33 cellular contexts compared by ENCODE assay signal in the genomic region with DNA sequence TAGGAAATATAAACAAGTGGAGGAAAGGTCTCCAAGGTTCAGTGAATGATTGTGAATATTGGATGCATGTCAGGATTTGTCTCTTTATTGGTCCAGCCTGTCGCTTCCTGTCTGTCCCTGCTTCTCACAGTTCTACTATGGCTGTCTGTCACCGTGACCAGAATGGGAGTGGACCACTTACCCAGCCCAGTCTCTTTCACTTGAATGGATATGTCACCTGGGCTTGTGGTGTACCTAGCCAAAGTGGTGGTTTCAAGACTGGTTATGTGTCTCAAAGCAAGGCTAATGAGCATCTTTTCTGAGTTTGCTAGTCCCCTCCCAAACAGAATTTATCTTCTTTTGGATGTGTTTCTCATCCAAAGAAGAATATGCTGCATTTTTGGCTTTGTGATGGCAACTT.
"Had no signal": no experiment of that assay in that cellular context is flagged by ENCODE, and none has a peak within 500 bp of the region (broad histone marks: within the 10 kb centered on the region; RNA-seq: fewer than 3 reads in every experiment).

No MANE protein-coding gene starts in this region.

- H3K27ac Mint-ChIP-seq: activated B cell treated with CpG ODN at 0.5 μM for 24 hours; activated CD4-positive, alpha-beta memory T cell treated with anti-CD3 and anti-CD28 coated beads for 36 hours; activated CD4-positive, alpha-beta T cell treated with anti-CD3 and anti-CD28 coated beads for 36 hours; activated CD4-positive, alpha-beta T cell treated with anti-CD3 and anti-CD28 coated beads, Interleukin-2, amount 10 ng/mL, durations not matched to agents 24 days and 14 days; activated CD8-positive, alpha-beta memory T cell treated with anti-CD3 and anti-CD28 coated beads, Interleukin-2, amount 10 ng/mL, durations not matched to agents 7 days and 5 days; activated CD8-positive, alpha-beta T cell treated with anti-CD3 and anti-CD28 coated beads, Interleukin-2, amount 10 ng/mL, durations not matched to agents 7 days and 5 days; activated naive CD4-positive, alpha-beta T cell treated with anti-CD3 and anti-CD28 coated beads for 36 hours; activated naive CD4-positive, alpha-beta T cell treated with anti-CD3 and anti-CD28 coated beads, Interleukin-2, amount 50 U/mL, for 24 hours; activated naive CD8-positive, alpha-beta T cell treated with anti-CD3 and anti-CD28 coated beads for 36 hours; activated naive CD8-positive, alpha-beta T cell treated with anti-CD3 and anti-CD28 coated beads, Interleukin-2, amount 50 U/mL, for 24 hours; activated T-helper 1 cell treated with anti-CD3 and anti-CD28 coated beads, Interleukin-12 subunit alpha, Interleukin-12 subunit beta, Interleukin-2, Interleukin-4 antibody, amounts not matched to agents 30 ng/mL and 10 ng/mL and 1 ng/mL, durations not matched to agents 14 hours and 24 hours and 36 hours; activated T-helper 2 cell treated with anti-CD3 and anti-CD28 coated beads, Interferon-gamma antibody, Interleukin-2, Interleukin-4, amounts not matched to agents 10 μg/mL and 5 μg/mL and 100 μg/mL, durations not matched to agents 14 hours and 24 hours and 36 hours; brain had no signal

- H3K4me3 ChIP-seq: adrenal gland, breast epithelium, cardiac muscle cell, colonic mucosa, heart left ventricle had no signal

- H3K9me3 ChIP-seq: adrenal gland, breast epithelium, colonic mucosa, heart left ventricle had no signal

- H3K27ac ChIP-seq: adrenal gland, breast epithelium, cardiac muscle cell, colonic mucosa, epithelial cell of prostate, heart left ventricle had no signal

- H3K4me3 Mint-ChIP-seq: activated B cell treated with CpG ODN at 0.5 μM for 24 hours; activated CD4-positive, alpha-beta memory T cell treated with anti-CD3 and anti-CD28 coated beads for 36 hours; activated CD4-positive, alpha-beta T cell treated with anti-CD3 and anti-CD28 coated beads for 36 hours; activated CD4-positive, alpha-beta T cell treated with anti-CD3 and anti-CD28 coated beads, Interleukin-2, amount 10 ng/mL, durations not matched to agents 24 days and 14 days; activated CD8-positive, alpha-beta memory T cell treated with anti-CD3 and anti-CD28 coated beads, Interleukin-2, amount 10 ng/mL, durations not matched to agents 7 days and 5 days; activated CD8-positive, alpha-beta T cell treated with anti-CD3 and anti-CD28 coated beads, Interleukin-2, amount 10 ng/mL, durations not matched to agents 7 days and 5 days; activated naive CD4-positive, alpha-beta T cell treated with anti-CD3 and anti-CD28 coated beads for 36 hours; activated naive CD4-positive, alpha-beta T cell treated with anti-CD3 and anti-CD28 coated beads, Interleukin-2, amount 50 U/mL, for 24 hours; activated naive CD8-positive, alpha-beta T cell treated with anti-CD3 and anti-CD28 coated beads for 36 hours; activated naive CD8-positive, alpha-beta T cell treated with anti-CD3 and anti-CD28 coated beads, Interleukin-2, amount 50 U/mL, for 24 hours; activated T-helper 1 cell treated with anti-CD3 and anti-CD28 coated beads, Interleukin-12 subunit alpha, Interleukin-12 subunit beta, Interleukin-2, Interleukin-4 antibody, amounts not matched to agents 30 ng/mL and 10 ng/mL and 1 ng/mL, durations not matched to agents 14 hours and 24 hours and 36 hours; brain had no signal

- H3K4me1 ChIP-seq: breast epithelium, colonic mucosa had no signal

- FAIRE-seq: endometrium, endothelial cell of umbilical vein, frontal cortex had no signal

- H3K9me3 Mint-ChIP-seq: activated B cell treated with CpG ODN at 0.5 μM for 24 hours; activated CD4-positive, alpha-beta memory T cell treated with anti-CD3 and anti-CD28 coated beads for 36 hours; activated CD4-positive, alpha-beta T cell treated with anti-CD3 and anti-CD28 coated beads, Interleukin-2, amount 10 ng/mL, durations not matched to agents 24 days and 14 days; activated naive CD4-positive, alpha-beta T cell treated with anti-CD3 and anti-CD28 coated beads for 36 hours; activated naive CD4-positive, alpha-beta T cell treated with anti-CD3 and anti-CD28 coated beads, Interleukin-2, amount 50 U/mL, for 24 hours; activated naive CD8-positive, alpha-beta T cell treated with anti-CD3 and anti-CD28 coated beads for 36 hours; activated T-helper 1 cell treated with anti-CD3 and anti-CD28 coated beads, Interleukin-12 subunit alpha, Interleukin-12 subunit beta, Interleukin-2, Interleukin-4 antibody, amounts not matched to agents 30 ng/mL and 10 ng/mL and 1 ng/mL, durations not matched to agents 14 hours and 24 hours and 36 hours; activated T-helper 2 cell treated with anti-CD3 and anti-CD28 coated beads, Interferon-gamma antibody, Interleukin-2, Interleukin-4, amounts not matched to agents 10 μg/mL and 5 μg/mL and 100 μg/mL, durations not matched to agents 14 hours and 24 hours and 36 hours had no signal

- H3K27me3 ChIP-seq: adrenal gland, breast epithelium, cardiac muscle cell, colonic mucosa, heart left ventricle had no signal

- H3K36me3 ChIP-seq: adrenal gland, breast epithelium, cardiac muscle cell, colonic mucosa, heart left ventricle had no signal

- H3K4me1 Mint-ChIP-seq: activated B cell treated with CpG ODN at 0.5 μM for 24 hours; activated CD4-positive, alpha-beta T cell treated with anti-CD3 and anti-CD28 coated beads for 36 hours; activated CD4-positive, alpha-beta T cell treated with anti-CD3 and anti-CD28 coated beads, Interleukin-2, amount 10 ng/mL, durations not matched to agents 24 days and 14 days; activated CD8-positive, alpha-beta memory T cell treated with anti-CD3 and anti-CD28 coated beads, Interleukin-2, amount 10 ng/mL, durations not matched to agents 7 days and 5 days; activated naive CD4-positive, alpha-beta T cell treated with anti-CD3 and anti-CD28 coated beads, Interleukin-2, amount 50 U/mL, for 24 hours; activated naive CD8-positive, alpha-beta T cell treated with anti-CD3 and anti-CD28 coated beads for 36 hours; activated naive CD8-positive, alpha-beta T cell treated with anti-CD3 and anti-CD28 coated beads, Interleukin-2, amount 50 U/mL, for 24 hours had no signal

- DNase-seq: activated B cell treated with CpG ODN at 0.5 μM for 24 hours; activated CD4-positive, alpha-beta memory T cell treated with anti-CD3 and anti-CD28 coated beads for 36 hours; activated CD4-positive, alpha-beta T cell treated with anti-CD3 and anti-CD28 coated beads for 36 hours; activated CD4-positive, alpha-beta T cell treated with anti-CD3 and anti-CD28 coated beads, Interleukin-2, amount 10 ng/mL, durations not matched to agents 24 days and 14 days; activated CD8-positive, alpha-beta memory T cell treated with anti-CD3 and anti-CD28 coated beads, Interleukin-2, amount 10 ng/mL, durations not matched to agents 7 days and 5 days; activated CD8-positive, alpha-beta memory T cell treated with anti-CD3 and anti-CD28 coated beads, Interleukin-2, amount 50 U/mL, for 4 hours; activated CD8-positive, alpha-beta T cell treated with anti-CD3 and anti-CD28 coated beads, Interleukin-2, amount 10 ng/mL, durations not matched to agents 7 days and 5 days; activated effector memory CD4-positive, alpha-beta T cell treated with anti-CD3 and anti-CD28 coated beads, Interleukin-2, amount 50 U/mL, for 16 hours; activated naive CD4-positive, alpha-beta T cell treated with anti-CD3 and anti-CD28 coated beads for 36 hours; activated naive CD8-positive, alpha-beta T cell treated with anti-CD3 and anti-CD28 coated beads for 36 hours; activated naive CD8-positive, alpha-beta T cell treated with anti-CD3 and anti-CD28 coated beads, Interleukin-2, amount 50 U/mL, for 24 hours; activated T-cell treated with anti-CD3 and anti-CD28 coated beads, Interleukin-2, amount 50 U/mL, for 1 hour; activated T-cell treated with anti-CD3 and anti-CD28 coated beads, Interleukin-2, amount 50 U/mL, for 48 hours; adrenal gland; amygdala; aorta; central memory CD4-positive, alpha-beta T cell; cerebellar nuclear complex; colonic mucosa; effector CD8-positive, alpha-beta T cell; foreskin fibroblast; heart left ventricle; T-helper 2 cell had no signal

- H3K27me3 Mint-ChIP-seq: activated B cell treated with CpG ODN at 0.5 μM for 24 hours; activated CD4-positive, alpha-beta memory T cell treated with anti-CD3 and anti-CD28 coated beads for 36 hours; activated CD4-positive, alpha-beta T cell treated with anti-CD3 and anti-CD28 coated beads, Interleukin-2, amount 10 ng/mL, durations not matched to agents 24 days and 14 days; activated CD8-positive, alpha-beta memory T cell treated with anti-CD3 and anti-CD28 coated beads, Interleukin-2, amount 10 ng/mL, durations not matched to agents 7 days and 5 days had no signal

- H3K36me3 Mint-ChIP-seq: activated CD4-positive, alpha-beta memory T cell treated with anti-CD3 and anti-CD28 coated beads for 36 hours; activated CD8-positive, alpha-beta memory T cell treated with anti-CD3 and anti-CD28 coated beads, Interleukin-2, amount 10 ng/mL, durations not matched to agents 7 days and 5 days; activated naive CD4-positive, alpha-beta T cell treated with anti-CD3 and anti-CD28 coated beads, Interleukin-2, amount 50 U/mL, for 24 hours; activated naive CD8-positive, alpha-beta T cell treated with anti-CD3 and anti-CD28 coated beads for 36 hours; brain had no signal
